Comparison of ENCODE assay signal across 19 cellular contexts in the genomic region with DNA sequence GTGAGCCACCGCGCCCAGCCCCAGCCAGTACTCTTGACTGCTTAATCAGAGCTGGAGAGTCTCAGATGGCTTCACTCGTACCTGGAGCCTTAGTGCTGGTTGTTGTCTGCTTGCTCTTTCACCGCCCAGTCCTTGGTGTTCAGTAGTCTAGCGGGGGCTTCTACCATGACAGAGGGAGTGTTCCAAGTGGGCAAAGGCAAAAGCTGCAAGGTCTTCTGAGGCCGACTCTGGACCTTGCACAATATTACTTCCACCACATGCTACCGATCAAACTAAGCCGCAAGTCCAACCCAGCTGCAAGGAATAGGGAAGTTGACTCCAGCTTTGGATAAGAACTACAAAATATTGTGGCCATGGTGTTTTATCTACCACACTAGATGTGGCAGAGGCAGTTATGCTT. TPM values are rescaled to one million over a fixed set of nuclear protein-coding genes. Genes with fewer than 3 reads are reported as not detected.
A peak's percentile ranks its signal among the peaks of the same experiment; 100 is the strongest.
DNase-seq lines count a peak whose midpoint lies in the region; ATAC-seq and TF ChIP-seq lines count a peak whose summit lies in the region.
"Had no signal": no experiment of that assay in that cellular context is flagged by ENCODE, and none has a peak within 500 bp of the region (broad histone marks: within the 10 kb centered on the region; RNA-seq: fewer than 3 reads in every experiment).

No MANE protein-coding gene starts in this region.

- H3K27me3 Mint-ChIP-seq in activated CD4-positive, alpha-beta T cell treated with anti-CD3 and anti-CD28 coated beads, Interleukin-2, amount 10 ng/mL, durations not matched to agents 7 days and 5 days: no peaks in the 10 kb centered on the region
- H3K27me3 Mint-ChIP-seq in endothelial cell (ENCODE audit: unreplicated experiment): no peaks in the 10 kb centered on the region
- H3K27me3 Mint-ChIP-seq in stimulated activated naive CD8-positive, alpha-beta T cell treated with anti-CD3 and anti-CD28 coated beads, Interleukin-15, amount 100 ng/mL, for 72 hours: no peaks in the 10 kb centered on the region
- H3K27me3 Mint-ChIP-seq: CD4-positive, alpha-beta memory T cell had no signal

- peaks cover 32% of the 10 kb centered on the region for H3K36me3 Mint-ChIP-seq in activated CD4-positive, alpha-beta T cell treated with anti-CD3 and anti-CD28 coated beads, Interleukin-2, amount 10 ng/mL, durations not matched to agents 7 days and 5 days (ENCODE audit: low read depth)
- H3K36me3 Mint-ChIP-seq in endothelial cell (ENCODE audit: low read depth, unreplicated experiment): peaks cover 3% of the 10 kb centered on the region

- POLR2A ChIA-PET in activated CD4-positive, alpha-beta T cell treated with anti-CD3 and anti-CD28 coated beads, Interleukin-2, amount 10 ng/mL, durations not matched to agents 7 days and 5 days (lab: Charles Lee): interaction anchor here (0.6 kb wide), 1 partner anchor 28 kb away, joined by 5 read pairs; no protein-coding TSS in a partner anchor

- no peak for DNase-seq in activated CD4-positive, alpha-beta T cell treated with anti-CD3 and anti-CD28 coated beads, Interleukin-2, amount 10 ng/mL, durations not matched to agents 7 days and 5 days
- DNase-seq in activated CD4-positive, alpha-beta T cell treated with anti-CD3 and anti-CD28 coated beads for 4 hours: no peak
- DNase-seq in SKM-1 treated with dmso at 0.1 percent for 144 hours (lab: John Stamatoyannopoulos, UW; ENCODE audit: unreplicated experiment): peak; percentile 99
- DNase-seq in left cardiac atrium: no peak
- peak; percentile 10 for DNase-seq in putamen (ENCODE audit: low spot score)
- DNase-seq in NCI-H146 treated with DMSO at 0.1 percent for 48 hours (lab: John Stamatoyannopoulos, UW; ENCODE audit: unreplicated experiment): no peak
- DNase-seq in endothelial cell (ENCODE audit: low spot score): no peak
- no peak for DNase-seq in stimulated activated naive CD8-positive, alpha-beta T cell treated with anti-CD3 and anti-CD28 coated beads, Interleukin-15, amount 100 ng/mL, for 72 hours
- DNase-seq: 8988T; activated CD4-positive, alpha-beta T cell treated with anti-CD3 and anti-CD28 coated beads, Interleukin-2, amount 50 U/mL, for 1 hour; activated T-cell treated with anti-CD3 and anti-CD28 coated beads, Interleukin-2, amount 50 U/mL, for 48 hours; CD4-positive, alpha-beta memory T cell; glutamatergic neuron; islet precursor cell; NCI-H1417 treated with DMSO at 0.1 percent for 48 hours; Peyer's patch; T-helper 2 cell had no signal

- CTCF ChIA-PET in activated CD4-positive, alpha-beta T cell treated with anti-CD3 and anti-CD28 coated beads, Interleukin-2, amount 10 ng/mL, durations not matched to agents 7 days and 5 days (lab: Charles Lee): interaction anchor here (1.1 to 1.2 kb wide), 3 partner anchors 9 to 17 kb away, joined by 3 to 7 read pairs (median 3); no protein-coding TSS in a partner anchor

- TF ChIP-seq CTCF in endothelial cell (IDR thresholded peaks at IDR 0.05; ENCODE audit: unreplicated experiment): no peak

- intact Hi-C loops in left cardiac atrium (cut with DNase I): no loop called here

- peaks cover 36% of the 10 kb centered on the region for H3K4me1 Mint-ChIP-seq in activated CD4-positive, alpha-beta T cell treated with anti-CD3 and anti-CD28 coated beads, Interleukin-2, amount 10 ng/mL, durations not matched to agents 7 days and 5 days
- no peaks in the 10 kb centered on the region for H3K4me1 Mint-ChIP-seq in endothelial cell (ENCODE audit: unreplicated experiment)
- peaks cover 38% of the 10 kb centered on the region for H3K4me1 Mint-ChIP-seq in stimulated activated naive CD8-positive, alpha-beta T cell treated with anti-CD3 and anti-CD28 coated beads, Interleukin-15, amount 100 ng/mL, for 72 hours

- H3K9me3 Mint-ChIP-seq in activated CD4-positive, alpha-beta T cell treated with anti-CD3 and anti-CD28 coated beads, Interleukin-2, amount 10 ng/mL, durations not matched to agents 7 days and 5 days: no peaks in the 10 kb centered on the region
- no peaks in the 10 kb centered on the region for H3K9me3 Mint-ChIP-seq in endothelial cell (ENCODE audit: unreplicated experiment)
- H3K9me3 Mint-ChIP-seq in stimulated activated naive CD8-positive, alpha-beta T cell treated with anti-CD3 and anti-CD28 coated beads, Interleukin-15, amount 100 ng/mL, for 72 hours: no peaks in the 10 kb centered on the region
- H3K9me3 Mint-ChIP-seq: CD4-positive, alpha-beta memory T cell had no signal

- peak; percentile 34 to 67 for ATAC-seq in left cardiac atrium
- ATAC-seq in stimulated activated naive CD8-positive, alpha-beta T cell treated with anti-CD3 and anti-CD28 coated beads, Interleukin-15, amount 100 ng/mL, for 72 hours: no peak
- ATAC-seq: GM12878, HCT116 had no signal

- H3K27ac Mint-ChIP-seq in activated CD4-positive, alpha-beta T cell treated with anti-CD3 and anti-CD28 coated beads, Interleukin-2, amount 10 ng/mL, durations not matched to agents 7 days and 5 days: peak overlapping the region; percentile 22
- H3K27ac Mint-ChIP-seq in endothelial cell (ENCODE audit: unreplicated experiment): no peak overlapping the region
- H3K27ac Mint-ChIP-seq in stimulated activated naive CD8-positive, alpha-beta T cell treated with anti-CD3 and anti-CD28 coated beads, Interleukin-15, amount 100 ng/mL, for 72 hours: peak overlapping the region in 1 of 2 donors; percentile 83
- H3K27ac Mint-ChIP-seq: CD4-positive, alpha-beta memory T cell had no signal

- H3K4me3 Mint-ChIP-seq in activated CD4-positive, alpha-beta T cell treated with anti-CD3 and anti-CD28 coated beads, Interleukin-2, amount 10 ng/mL, durations not matched to agents 7 days and 5 days: no peak overlapping the region
- no peak overlapping the region for H3K4me3 Mint-ChIP-seq in endothelial cell (ENCODE audit: unreplicated experiment)
- no peak overlapping the region for H3K4me3 Mint-ChIP-seq in stimulated activated naive CD8-positive, alpha-beta T cell treated with anti-CD3 and anti-CD28 coated beads, Interleukin-15, amount 100 ng/mL, for 72 hours

RNA-seq across cellular contexts. Expression of a gene that starts 6.6 kb away (rescaled TPM):
- 10 to 100 TPM; 40.7 to 41.4 TPM for total RNA-seq in activated CD4-positive, alpha-beta T cell treated with anti-CD3 and anti-CD28 coated beads, Interleukin-2, amount 10 ng/mL, durations not matched to agents 7 days and 5 days
- total RNA-seq in left cardiac atrium (10 to 100 TPM; 51.7 to 81.1 TPM), endothelial cell (ENCODE audit: unreplicated experiment) (62.9 TPM)

RNA-seq across cellular contexts. Expression of a gene that starts 52.7 kb away (rescaled TPM):
- 1 to 10 TPM in 1 of 2 experiments, under 1 TPM in 1; 0.83 to 1.8 TPM for total RNA-seq in activated CD4-positive, alpha-beta T cell treated with anti-CD3 and anti-CD28 coated beads, Interleukin-2, amount 10 ng/mL, durations not matched to agents 7 days and 5 days
- total RNA-seq in left cardiac atrium (1 to 10 TPM; 2.0 to 2.2 TPM), endothelial cell (ENCODE audit: unreplicated experiment) (0.90 TPM)

Comparison
In these comparisons a context has a peak if more than half of its experiments do, and no peak if none do; other contexts are left out.
1. DNase-seq: peak in SKM-1 treated with dmso at 0.1 percent for 144 hours (single experiment) and putamen (single experiment); none in activated CD4-positive, alpha-beta T cell treated with anti-CD3 and anti-CD28 coated beads, Interleukin-2, amount 10 ng/mL, durations not matched to agents 7 days and 5 days (single experiment), activated CD4-positive, alpha-beta T cell treated with anti-CD3 and anti-CD28 coated beads for 4 hours (0 of 2), left cardiac atrium (single experiment), NCI-H146 treated with DMSO at 0.1 percent for 48 hours (single experiment), endothelial cell (single experiment) and stimulated activated naive CD8-positive, alpha-beta T cell treated with anti-CD3 and anti-CD28 coated beads, Interleukin-15, amount 100 ng/mL, for 72 hours (0 of 2).